ENCODE assay signal across 1 cellular context in genomic region chr1:231420959-231421615, GRCh38.
TF ChIP-seq lines count a peak whose summit lies in the region.

No MANE protein-coding gene starts in this region.

TF ChIP-seq in HepG2, 621 proteins besides CTCF, POLR2A, EP300 and RAD21 (continued from another document and continues in another):
- TF ChIP-seq PRDM10 (CRISPR knock-in tag; IDR thresholded peaks at IDR 0.05; ENCODE audit: low read depth) (no peak), IRF2 (CRISPR knock-in tag; IDR thresholded peaks at IDR 0.05) (0 out of 2 replicates have a peak, but pooled peaks have one; percentile 13), ZNF710 (CRISPR knock-in tag; IDR thresholded peaks at IDR 0.05; ENCODE audit: borderline replicate concordance) (no peak), BRF2 (CRISPR knock-in tag; IDR thresholded peaks at IDR 0.05) (no peak), TRAFD1 (CRISPR knock-in tag; IDR thresholded peaks at IDR 0.05; ENCODE audit: borderline replicate concordance) (no peak), ZNF747 (CRISPR knock-in tag; IDR thresholded peaks at IDR 0.05; ENCODE audit: borderline replicate concordance) (0 out of 2 replicates have a peak, but pooled peaks have one; percentile 18), BRD4 (CRISPR knock-in tag; IDR thresholded peaks at IDR 0.05) (0 out of 2 replicates have a peak, but pooled peaks have one; percentile 44), ATF5 (CRISPR knock-in tag; IDR thresholded peaks at IDR 0.05; ENCODE audit: low read depth) (no peak), ARHGAP35 (CRISPR knock-in tag; IDR thresholded peaks at IDR 0.05; ENCODE audit: borderline replicate concordance) (0 out of 2 replicates have a peak, but pooled peaks have one; percentile 26), ZNF280D (CRISPR knock-in tag; IDR thresholded peaks at IDR 0.05) (peak; percentile 36; the same call in 1 of the 2 replicates), ZNF354B (CRISPR knock-in tag; IDR thresholded peaks at IDR 0.05) (no peak), UBTF (CRISPR knock-in tag; IDR thresholded peaks at IDR 0.05) (peak; percentile 66), TMF1 (CRISPR knock-in tag; IDR thresholded peaks at IDR 0.05; ENCODE audit: low read depth) (0 out of 2 replicates have a peak, but pooled peaks have one; percentile 8), GATA4 (IDR thresholded peaks at IDR 0.05; ENCODE audit: borderline replicate concordance, low read depth) (no peak), PRDM15 (CRISPR knock-in tag; IDR thresholded peaks at IDR 0.05) (no peak), BCLAF1 (IDR thresholded peaks at IDR 0.05) (no peak), TAF1 (CRISPR knock-in tag; IDR thresholded peaks at IDR 0.05) (peak; percentile 31; the same call in 1 of the 2 replicates), HIVEP1 (CRISPR knock-in tag; IDR thresholded peaks at IDR 0.05) (no peak), TEF (CRISPR knock-in tag; IDR thresholded peaks at IDR 0.05) (no peak), IKZF4 (CRISPR knock-in tag; IDR thresholded peaks at IDR 0.05; ENCODE audit: borderline replicate concordance, low read depth, not compliant biosample characterization) (no peak), ZMYM3 (CRISPR knock-in tag; IDR thresholded peaks at IDR 0.05) (no peak), XBP1 (CRISPR knock-in tag; IDR thresholded peaks at IDR 0.05) (no peak), RFX1 (IDR thresholded peaks at IDR 0.05) (no peak), DNMT1 (CRISPR knock-in tag; IDR thresholded peaks at IDR 0.05) (no peak)
